In genomic region chr5:415928-416635, GRCh38 we compare ENCODE assay signal across 1 cellular context.
TF ChIP-seq lines count a peak whose summit lies in the region.

No MANE protein-coding gene starts in this region.

TF ChIP-seq in HEK293, 187 proteins besides CTCF, POLR2A, EP300 and RAD21 (continued from another document):
- TF ChIP-seq ZNF280D (tag by site-specific recombination; IDR thresholded peaks at IDR 0.05) (no peak), ZNF335 (tag by site-specific recombination; conservative IDR thresholded peaks at IDR 0.05) (no peak)
